ENCODE assay signal across 9 cellular contexts in genomic region chr3:39149059-39149455, GRCh38. TPM values are rescaled to one million over a fixed set of nuclear protein-coding genes. Genes with fewer than 3 reads are reported as not detected.
DNase-seq lines count a peak whose midpoint lies in the region; ATAC-seq, FAIRE-seq and TF ChIP-seq lines count a peak whose summit lies in the region.
"Had no signal": no experiment of that assay in that cellular context is flagged by ENCODE, and none has a peak within 500 bp of the region (broad histone marks: within the 10 kb centered on the region; RNA-seq: fewer than 3 reads in every experiment).

No MANE protein-coding gene starts in this region.

- peak overlapping the region; percentile 94 to 96 for H3K27ac ChIP-seq in A549
- H3K27ac ChIP-seq in astrocyte (ENCODE audit: low read depth, low read length) = peak overlapping the region; percentile 100
- peak overlapping the region; percentile 95 for H3K27ac ChIP-seq in muscle layer of duodenum (ENCODE audit: low read length)

- no peak for ATAC-seq in A549
- ATAC-seq in HG02610 (IDR thresholded peaks at IDR 0.05; ENCODE audit: unreplicated experiment) = peak; percentile 19
- no peak for ATAC-seq in GM18867 (IDR thresholded peaks at IDR 0.05; ENCODE audit: unreplicated experiment)
- no peak for ATAC-seq in GM21737 (IDR thresholded peaks at IDR 0.05; ENCODE audit: unreplicated experiment)

- H3K4me3 ChIP-seq in A549 (no peak overlapping the region), astrocyte (ENCODE audit: insufficient read depth, low read depth, low read length) (peak overlapping the region; percentile 89), muscle layer of duodenum (ENCODE audit: low read depth in 1 of 2, low read length in 2 of 2) (peak overlapping the region in 1 of 2 donors; percentile 88)

- H3K27me3 Mint-ChIP-seq in astrocyte (ENCODE audit: low read depth, unreplicated experiment) = no peaks in the 10 kb centered on the region

- H2AFZ ChIP-seq in astrocyte (ENCODE audit: low read depth, low read length) = no peak overlapping the region

- H3K4me2 ChIP-seq in A549 = peak overlapping the region; percentile 99
- peak overlapping the region; percentile 98 for H3K4me2 ChIP-seq in astrocyte (ENCODE audit: low read length)

- H3K9me3 ChIP-seq in A549 (no peaks in the 10 kb centered on the region), astrocyte (ENCODE audit: insufficient read depth, low read depth, low read length) (no peaks in the 10 kb centered on the region), muscle layer of duodenum (ENCODE audit: control insufficient read depth in 1 of 2, low read length in 2 of 2) (no peaks in the 10 kb centered on the region)

- peak overlapping the region; percentile 94 for H3K4me3 Mint-ChIP-seq in astrocyte (ENCODE audit: unreplicated experiment)

- H4K20me1 ChIP-seq in astrocyte (ENCODE audit: insufficient read depth, low read length) = peaks cover 83% of the 10 kb centered on the region

- DNase-seq in A549 (ENCODE audit: low read depth in 1 of 2, low spot score in 1 of 2) (no peak), astrocyte (ENCODE audit: low read depth) (no peak), LoVo (ENCODE audit: low spot score) (no peak), head of caudate nucleus (no peak)
- DNase-seq: NCI-H146 had no signal

- H3K4me1 Mint-ChIP-seq in astrocyte (ENCODE audit: low read depth, unreplicated experiment) = peaks cover 64% of the 10 kb centered on the region

- H3K36me3 ChIP-seq in astrocyte (ENCODE audit: insufficient read depth, low read length) (peaks cover 22% of the 10 kb centered on the region), muscle layer of duodenum (ENCODE audit: control insufficient read depth in 1 of 2, insufficient read depth in 2 of 2, low read length in 2 of 2) (peaks cover 31 to 43% of the 10 kb centered on the region in 2 donors)

- no peak for TF ChIP-seq EP300 in A549 (IDR thresholded peaks at IDR 0.05)

- peaks cover 92% of the 10 kb centered on the region for H3K79me2 ChIP-seq in astrocyte (ENCODE audit: insufficient read depth, low read length)

- peaks cover 60% of the 10 kb centered on the region for H3K4me1 ChIP-seq in A549
- peaks cover 64% of the 10 kb centered on the region for H3K4me1 ChIP-seq in astrocyte (ENCODE audit: insufficient read depth, low read length)
- peaks cover 49 to 55% of the 10 kb centered on the region in 2 donors for H3K4me1 ChIP-seq in muscle layer of duodenum (ENCODE audit: control insufficient read depth in 1 of 2, insufficient read depth in 2 of 2, low read length in 2 of 2)

- WGBS in A549 (ENCODE audit: missing lambda C conversion rate) = 56% methylated on average over 4 of the region's 4 CpGs

- no peaks in the 10 kb centered on the region for H3K27me3 ChIP-seq in astrocyte (ENCODE audit: insufficient read depth, low read length)
- H3K27me3 ChIP-seq in muscle layer of duodenum (ENCODE audit: low read depth, low read length) = no peaks in the 10 kb centered on the region

- POLR2A ChIA-PET in A549 (lab: Yijun Ruan, JAX) = interaction anchor here (1.6 kb wide), 1 partner anchor 29 kb away, joined by 9 read pairs; no protein-coding TSS in a partner anchor

- no peaks in the 10 kb centered on the region for H3K9me3 Mint-ChIP-seq in astrocyte (ENCODE audit: unreplicated experiment)

- peak overlapping the region; percentile 99 for H3K9ac ChIP-seq in astrocyte (ENCODE audit: low read length)

- H3K27ac Mint-ChIP-seq in astrocyte (ENCODE audit: unreplicated experiment) = peak overlapping the region; percentile 98

- TF ChIP-seq CTCF in A549 (IDR thresholded peaks at IDR 0.05) = no peak
- TF ChIP-seq CTCF in astrocyte (IDR thresholded peaks at IDR 0.05; ENCODE audit: insufficient read depth, low read depth, low read length) = no peak

- CTCF ChIA-PET in A549 (lab: Yijun Ruan, JAX) = interaction anchor here (1.2 to 2.4 kb wide), 2 partner anchors 12 to 35 kb away, joined by 3 to 7 read pairs; no protein-coding TSS in a partner anchor

- FAIRE-seq in A549 (lab: Jason Lieb, UNC) = no peak
- FAIRE-seq in astrocyte (lab: Jason Lieb, UNC) = no peak

- TF ChIP-seq POLR2A in A549 (IDR thresholded peaks at IDR 0.05; ENCODE audit: low read length) = no peak

- intact Hi-C loops in head of caudate nucleus (cut with DNase I) = no loop called here

- no peak for TF ChIP-seq RAD21 in A549 (conservative IDR thresholded peaks at IDR 0.05 in 1 of 2, IDR thresholded peaks at IDR 0.05 in 1 of 2)

- H3K36me3 Mint-ChIP-seq in astrocyte (ENCODE audit: low read depth, unreplicated experiment) = peaks cover 20% of the 10 kb centered on the region

TF ChIP-seq in A549, 52 proteins besides CTCF, POLR2A, EP300 and RAD21 (continues in another document):
- no peak for TF ChIP-seq SMC3 (IDR thresholded peaks at IDR 0.05)
- no peak for TF ChIP-seq ESRRA (IDR thresholded peaks at IDR 0.05; ENCODE audit: borderline replicate concordance, low read length)
- no peak for TF ChIP-seq EHF (CRISPR knock-in tag; IDR thresholded peaks at IDR 0.05)
- TF ChIP-seq MYC (IDR thresholded peaks at IDR 0.05; ENCODE audit: borderline replicate concordance, low read length) = no peak
- TF ChIP-seq ZFP36 (IDR thresholded peaks at IDR 0.05; ENCODE audit: borderline replicate concordance, partially characterized antibody) = no peak
- TF ChIP-seq USF2 (IDR thresholded peaks at IDR 0.05) = no peak
- no peak for TF ChIP-seq EHMT2 (IDR thresholded peaks at IDR 0.05; ENCODE audit: low read depth)
- no peak for TF ChIP-seq PHF8 (IDR thresholded peaks at IDR 0.05; ENCODE audit: borderline replicate concordance, low read depth)
- TF ChIP-seq JUN (IDR thresholded peaks at IDR 0.05) = no peak
- TF ChIP-seq HES2 (IDR thresholded peaks at IDR 0.05) = no peak
- TF ChIP-seq MAX (IDR thresholded peaks at IDR 0.05) = no peak
- no peak for TF ChIP-seq E2F6 (IDR thresholded peaks at IDR 0.05; ENCODE audit: borderline replicate concordance, low read depth)
- TF ChIP-seq NR3C1 (IDR thresholded peaks at IDR 0.05) = no peak
- TF ChIP-seq NPAS2 (CRISPR knock-in tag; IDR thresholded peaks at IDR 0.05; ENCODE audit: borderline replicate concordance) = no peak
- no peak for TF ChIP-seq CBX8 (IDR thresholded peaks at IDR 0.05)
- TF ChIP-seq CHD4 (IDR thresholded peaks at IDR 0.05; ENCODE audit: borderline replicate concordance) = no peak
- TF ChIP-seq MAFK (IDR thresholded peaks at IDR 0.05; ENCODE audit: partially characterized antibody) = no peak

RNA-seq across cellular contexts. Expression of gene CSRNP1, which starts 4.3 kb away (rescaled TPM):
- polyA plus RNA-seq in A549 (2011; rRNA removed) = 15.5 and 15.6 TPM in 2 replicates
- polyA plus RNA-seq in A549 (2012; cell fraction: cytosol; rRNA removed) = 15.8 and 22.0 TPM in 2 replicates
- polyA plus RNA-seq in A549 (2012; cell fraction: nucleus; rRNA removed) = 40.2 and 41.8 TPM in 2 replicates
- 10.7 to 12.9 TPM (median 12.0 TPM) in 3 replicates for polyA plus RNA-seq in A549 (2017; fragmentation: RNase III; extraction: RNeasy Plus Mini Kit Qiagen cat#74134 plus additional on column Dnase treatment)
- 36.0 and 40.0 TPM in 2 replicates for polyA minus RNA-seq in A549 (2011; rRNA and poly(A)+ RNA removed)
- 42.3 and 47.0 TPM in 2 replicates for total RNA-seq in astrocyte

RNA-seq across cellular contexts. Expression of gene TTC21A, which starts 41.6 kb away (rescaled TPM):
- polyA plus RNA-seq in A549 (2011; rRNA removed) (1.4 and 2.0 TPM in 2 replicates), A549 (2017; fragmentation: RNase III; extraction: RNeasy Plus Mini Kit Qiagen cat#74134 plus additional on column Dnase treatment) (1.1 to 1.5 TPM (median 1.1 TPM) in 3 replicates)
- 0.84 and 1.1 TPM in 2 replicates for polyA plus RNA-seq in A549 (2012; cell fraction: cytosol; rRNA removed)
- 5.0 and 6.6 TPM in 2 replicates for polyA plus RNA-seq in A549 (2012; cell fraction: nucleus; rRNA removed)
- polyA minus RNA-seq in A549 (2011; rRNA and poly(A)+ RNA removed) = 3.0 and 6.0 TPM in 2 replicates
- 3.9 and 4.1 TPM in 2 replicates for total RNA-seq in astrocyte

RNA-seq across cellular contexts. Expression of gene GORASP1, which starts 41.6 kb away (rescaled TPM):
- 30.3 and 38.9 TPM in 2 replicates for polyA plus RNA-seq in A549 (2011; rRNA removed)
- polyA plus RNA-seq in A549 (2012; cell fraction: cytosol; rRNA removed) = 28.3 and 35.0 TPM in 2 replicates
- polyA plus RNA-seq in A549 (2012; cell fraction: nucleus; rRNA removed) = 90.4 and 93.9 TPM in 2 replicates
- 27.4 to 36.3 TPM (median 32.3 TPM) in 3 replicates for polyA plus RNA-seq in A549 (2017; fragmentation: RNase III; extraction: RNeasy Plus Mini Kit Qiagen cat#74134 plus additional on column Dnase treatment)
- polyA minus RNA-seq in A549 (2011; rRNA and poly(A)+ RNA removed) = 44.6 and 45.2 TPM in 2 replicates
- 39.5 and 45.6 TPM in 2 replicates for total RNA-seq in astrocyte

RNA-seq across cellular contexts. Expression of gene XIRP1, which starts 43.3 kb away (rescaled TPM):
- polyA plus RNA-seq in A549 (2011; rRNA removed) (not detected in 2 replicates), A549 (2017; fragmentation: RNase III; extraction: RNeasy Plus Mini Kit Qiagen cat#74134 plus additional on column Dnase treatment) (not detected in 3 replicates)
- not detected in 2 replicates for polyA plus RNA-seq in A549 (2012; cell fraction: cytosol; rRNA removed)
- not detected in 2 replicates for polyA plus RNA-seq in A549 (2012; cell fraction: nucleus; rRNA removed)
- not detected in 2 replicates for polyA minus RNA-seq in A549 (2011; rRNA and poly(A)+ RNA removed)
- 1.1 and 1.5 TPM in 2 replicates for total RNA-seq in astrocyte
